In the genomic region with DNA sequence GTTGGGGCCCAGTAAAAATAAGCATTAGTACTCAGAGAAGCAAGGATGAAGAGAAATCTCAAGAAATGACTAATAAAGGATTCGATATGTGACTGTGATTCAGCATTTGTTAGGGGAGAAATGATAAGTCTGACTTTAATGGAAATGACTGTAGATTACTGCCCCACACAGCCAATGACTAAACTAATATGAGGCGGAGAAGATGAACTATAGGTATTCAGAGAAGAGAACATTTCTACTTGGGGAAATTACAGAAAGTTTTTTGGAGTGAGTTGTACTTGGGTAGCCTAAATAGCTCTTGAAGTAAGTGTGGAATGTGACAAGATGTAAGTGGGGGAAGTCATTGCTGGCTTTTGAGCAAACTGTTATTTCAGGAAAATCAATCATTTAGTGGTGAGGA, we compare ENCODE assay signal across 26 cellular contexts.
A peak's percentile ranks its signal among the peaks of the same experiment; 100 is the strongest.
DNase-seq lines count a peak whose midpoint lies in the region; ATAC-seq, FAIRE-seq and TF ChIP-seq lines count a peak whose summit lies in the region.
"Had no signal": no experiment of that assay in that cellular context is flagged by ENCODE, and none has a peak within 500 bp of the region (broad histone marks: within the 10 kb centered on the region; RNA-seq: fewer than 3 reads in every experiment).

No MANE protein-coding gene starts in this region.

- H3K4me1 Mint-ChIP-seq in CD4-positive, alpha-beta memory T cell, result no peaks in the 10 kb centered on the region
- H3K4me1 Mint-ChIP-seq: activated naive CD8-positive, alpha-beta T cell treated with anti-CD3 and anti-CD28 coated beads, Interleukin-2, amount 10 ng/mL, durations not matched to agents 7 days and 5 days; naive thymus-derived CD8-positive, alpha-beta T cell had no signal

- peaks cover 0 to 8% (median 2%) of the 10 kb centered on the region in 8 donors for H3K9me3 Mint-ChIP-seq in CD4-positive, alpha-beta memory T cell
- H3K9me3 Mint-ChIP-seq: activated B cell treated with CpG ODN at 0.5 μM for 24 hours; activated T-helper 1 cell treated with anti-CD3 and anti-CD28 coated beads, Interleukin-12 subunit alpha, Interleukin-12 subunit beta, Interleukin-2, Interleukin-4 antibody, amounts not matched to agents 30 ng/mL and 10 ng/mL and 1 ng/mL, durations not matched to agents 14 hours and 24 hours and 36 hours had no signal

- TF ChIP-seq POLR2A in GM12891 (IDR thresholded peaks at IDR 0.05; ENCODE audit: low read depth, low read length), result no peak

- H3K27ac Mint-ChIP-seq in CD4-positive, alpha-beta memory T cell, result no peak overlapping the region
- H3K27ac Mint-ChIP-seq: activated B cell treated with CpG ODN at 0.5 μM for 24 hours; activated CD8-positive, alpha-beta T cell treated with anti-CD3 and anti-CD28 coated beads for 36 hours; activated naive CD8-positive, alpha-beta T cell treated with anti-CD3 and anti-CD28 coated beads, Interleukin-2, amount 10 ng/mL, durations not matched to agents 7 days and 5 days; activated T-helper 1 cell treated with anti-CD3 and anti-CD28 coated beads, Interleukin-12 subunit alpha, Interleukin-12 subunit beta, Interleukin-2, Interleukin-4 antibody, amounts not matched to agents 30 ng/mL and 10 ng/mL and 1 ng/mL, durations not matched to agents 14 hours and 24 hours and 36 hours; B cell; IgD-negative memory B cell; naive thymus-derived CD8-positive, alpha-beta T cell; stimulated activated naive CD8-positive, alpha-beta T cell treated with anti-CD3 and anti-CD28 coated beads, Interleukin-15, Interleukin-2, amounts not matched to agents 100 ng/mL and 50 ng/mL, for 24 hours; type B pancreatic cell had no signal

- no peak overlapping the region for H3K4me3 Mint-ChIP-seq in CD4-positive, alpha-beta memory T cell
- H3K4me3 Mint-ChIP-seq: activated B cell treated with CpG ODN at 0.5 μM for 24 hours; activated CD8-positive, alpha-beta T cell treated with anti-CD3 and anti-CD28 coated beads for 36 hours; activated naive CD8-positive, alpha-beta T cell treated with anti-CD3 and anti-CD28 coated beads, Interleukin-2, amount 10 ng/mL, durations not matched to agents 7 days and 5 days; activated T-helper 1 cell treated with anti-CD3 and anti-CD28 coated beads, Interleukin-12 subunit alpha, Interleukin-12 subunit beta, Interleukin-2, Interleukin-4 antibody, amounts not matched to agents 30 ng/mL and 10 ng/mL and 1 ng/mL, durations not matched to agents 14 hours and 24 hours and 36 hours; B cell; IgD-negative memory B cell; naive thymus-derived CD8-positive, alpha-beta T cell; stimulated activated naive CD8-positive, alpha-beta T cell treated with anti-CD3 and anti-CD28 coated beads, Interleukin-15, Interleukin-2, amounts not matched to agents 100 ng/mL and 50 ng/mL, for 24 hours; type B pancreatic cell had no signal

- intact Hi-C loops in CD4-positive, alpha-beta memory T cell (cut with micrococcal nuclease), result no loop called here

- no peak overlapping the region for H3K4me3 ChIP-seq in astrocyte of the spinal cord (ENCODE audit: low read depth, low read length)
- H3K4me3 ChIP-seq in retinal pigment epithelial cell (ENCODE audit: low read length), result no peak overlapping the region
- no peak overlapping the region for H3K4me3 ChIP-seq in CD4-positive, alpha-beta memory T cell (ENCODE audit: low read length in 2 of 2)
- H3K4me3 ChIP-seq: sigmoid colon had no signal

- no peaks in the 10 kb centered on the region for H3K9me3 ChIP-seq in CD4-positive, alpha-beta memory T cell (ENCODE audit: control insufficient read depth in 1 of 2, low read length in 2 of 2)
- H3K9me3 ChIP-seq: sigmoid colon had no signal

- H3K27me3 Mint-ChIP-seq in CD4-positive, alpha-beta memory T cell, result peaks cover 3 to 4% of the 10 kb centered on the region in 2 donors
- H3K27me3 Mint-ChIP-seq: activated B cell treated with CpG ODN at 0.5 μM for 24 hours, IgD-negative memory B cell had no signal

- no peak for TF ChIP-seq CTCF in astrocyte of the spinal cord (IDR thresholded peaks at IDR 0.05; ENCODE audit: low read depth, low read length)
- TF ChIP-seq CTCF in retinal pigment epithelial cell (conservative IDR thresholded peaks at IDR 0.05; ENCODE audit: low read depth, low read length), result no peak

- no peak for FAIRE-seq in GM12891 (lab: Jason Lieb, UNC)
- FAIRE-seq: bronchial epithelial cell, endothelial cell of umbilical vein had no signal

- POLR2A ChIA-PET in CD4-positive, alpha-beta memory T cell (lab: Charles Lee; ENCODE audit: partially characterized antibody), result no interaction called here

- ATAC-seq in GM19035 (IDR thresholded peaks at IDR 0.05; ENCODE audit: unreplicated experiment), result peak; percentile 48
- peak; percentile 79 for ATAC-seq in HG02870 (IDR thresholded peaks at IDR 0.05; ENCODE audit: unreplicated experiment)
- ATAC-seq: activated CD8-positive, alpha-beta T cell treated with anti-CD3 and anti-CD28 coated beads for 36 hours; foreskin keratinocyte; naive thymus-derived CD8-positive, alpha-beta T cell; SK-N-SH treated with all-trans-retinoic acid at 6 μM for 48 hours had no signal

- H3K4me1 ChIP-seq in CD4-positive, alpha-beta memory T cell (ENCODE audit: insufficient read depth, low read length), result no peaks in the 10 kb centered on the region
- H3K4me1 ChIP-seq: foreskin keratinocyte, parathyroid adenoma, sigmoid colon had no signal

- H3K27ac ChIP-seq in CD4-positive, alpha-beta memory T cell (ENCODE audit: low read depth, low read length), result no peak overlapping the region
- H3K27ac ChIP-seq: foreskin keratinocyte, parathyroid adenoma, RWPE1, sigmoid colon had no signal

- DNase-seq in astrocyte of the spinal cord (ENCODE audit: low read depth, low spot score) (peak; percentile 68), retinal pigment epithelial cell (ENCODE audit: low read depth) (peak; percentile 30), H4 (ENCODE audit: low spot score) (no peak), GM12891 (ENCODE audit: insufficient read length, low spot score) (no peak)
- DNase-seq in CD4-positive, alpha-beta memory T cell, result no peak
- DNase-seq: activated B cell treated with CpG ODN at 0.5 μM for 24 hours; activated CD8-positive, alpha-beta T cell treated with anti-CD3 and anti-CD28 coated beads for 36 hours; activated naive CD8-positive, alpha-beta T cell treated with anti-CD3 and anti-CD28 coated beads, Interleukin-2, amount 10 ng/mL, durations not matched to agents 7 days and 5 days; dermis blood vessel endothelial cell; foreskin keratinocyte; naive thymus-derived CD8-positive, alpha-beta T cell; NCI-H1694; NCI-H345; sigmoid colon had no signal

- H3K36me3 Mint-ChIP-seq in CD4-positive, alpha-beta memory T cell, result no peaks in the 10 kb centered on the region
- H3K36me3 Mint-ChIP-seq: activated naive CD8-positive, alpha-beta T cell treated with anti-CD3 and anti-CD28 coated beads, Interleukin-2, amount 10 ng/mL, durations not matched to agents 7 days and 5 days; IgD-negative memory B cell; naive thymus-derived CD8-positive, alpha-beta T cell; type B pancreatic cell had no signal

- CTCF ChIA-PET in CD4-positive, alpha-beta memory T cell (lab: Charles Lee; ENCODE audit: partially characterized antibody), result interaction anchor here (1.8 kb wide), 1 partner anchor 10 kb away, joined by 4 read pairs; no protein-coding TSS in a partner anchor

- no peaks in the 10 kb centered on the region for H3K27me3 ChIP-seq in CD4-positive, alpha-beta memory T cell (ENCODE audit: insufficient read depth, low read length)
- H3K27me3 ChIP-seq: foreskin keratinocyte, sigmoid colon had no signal

- no peaks in the 10 kb centered on the region for H3K36me3 ChIP-seq in CD4-positive, alpha-beta memory T cell (ENCODE audit: insufficient read depth, low read length)
- H3K36me3 ChIP-seq: sigmoid colon had no signal

- in situ Hi-C loops in astrocyte of the spinal cord (cut with HindIII; ENCODE audit: low sequenced_read_pairs), result no loop called here

TF ChIP-seq in GM12891, 5 proteins besides CTCF, POLR2A, EP300 and RAD21:
- no peak for TF ChIP-seq SPI1 (IDR thresholded peaks at IDR 0.05; ENCODE audit: low read depth, low read length)
- TF ChIP-seq TAF1 (IDR thresholded peaks at IDR 0.05; ENCODE audit: low read depth, low read length), result no peak
- TF ChIP-seq POLR2AphosphoS5 (IDR thresholded peaks at IDR 0.05; ENCODE audit: low read depth, low read length), result no peak
- TF ChIP-seq PAX5 (IDR thresholded peaks at IDR 0.05; ENCODE audit: insufficient read depth, low read length, severe bottlenecking), result no peak
- TF ChIP-seq POU2F2 (IDR thresholded peaks at IDR 0.05; ENCODE audit: low read depth, low read length), result no peak

Comparison
In these comparisons a context has a peak if more than half of its experiments do, and no peak if none do; other contexts are left out.
1. DNase-seq: peak in astrocyte of the spinal cord (single experiment) and retinal pigment epithelial cell (single experiment); none in H4 (single experiment), CD4-positive, alpha-beta memory T cell (0 of 5) and GM12891 (single experiment).